Comparison of ENCODE assay signal across 1 cellular context in genomic region chr11:6612008-6612815, GRCh38.
TF ChIP-seq lines count a peak whose summit lies in the region.

Gene TAF10, minus strand, starts transcription at chr11:6612216. Its CDS starts 27 bp downstream, at chr11:6612189.

TF ChIP-seq in HepG2, 621 proteins besides CTCF, POLR2A, EP300 and RAD21 (continued from another document and continues in another):
- TF ChIP-seq ATF7 (IDR thresholded peaks at IDR 0.05) (peak; percentile 89), ATF7 (CRISPR knock-in tag; IDR thresholded peaks at IDR 0.05) (peak; percentile 81; the same call in 1 of the 2 replicates), ZFY (CRISPR knock-in tag; IDR thresholded peaks at IDR 0.05) (peak; percentile 58; the same call in 1 of the 2 replicates), PRDM10 (CRISPR knock-in tag; IDR thresholded peaks at IDR 0.05; ENCODE audit: low read depth) (no peak), CHD2 (IDR thresholded peaks at IDR 0.05; ENCODE audit: low read depth, low read length) (no peak), RORA (CRISPR knock-in tag; IDR thresholded peaks at IDR 0.05) (no peak), MIXL1 (CRISPR knock-in tag; IDR thresholded peaks at IDR 0.05) (peak; percentile 15; the same call in 1 of the 2 replicates), THRA (CRISPR knock-in tag; IDR thresholded peaks at IDR 0.05; ENCODE audit: borderline replicate concordance) (peak; percentile 22; the same call in 1 of the 2 replicates), MIER2 (CRISPR knock-in tag; IDR thresholded peaks at IDR 0.05) (no peak), ZNF598 (CRISPR knock-in tag; IDR thresholded peaks at IDR 0.05; ENCODE audit: borderline replicate concordance) (no peak), SRSF9 (IDR thresholded peaks at IDR 0.05; ENCODE audit: borderline replicate concordance, insufficient read depth, low read depth, low read length, poor library complexity, severe bottlenecking) (no peak), ZNF407 (CRISPR knock-in tag; IDR thresholded peaks at IDR 0.05; ENCODE audit: not compliant biosample characterization) (peak; percentile 50), FOXO1 (CRISPR knock-in tag; IDR thresholded peaks at IDR 0.05) (peak; percentile 57), STAT5B (CRISPR knock-in tag; IDR thresholded peaks at IDR 0.05) (0 out of 2 replicates have a peak, but pooled peaks have one; percentile 32), MYNN (CRISPR knock-in tag; IDR thresholded peaks at IDR 0.05; ENCODE audit: low read depth) (no peak), PREB (CRISPR knock-in tag; IDR thresholded peaks at IDR 0.05) (no peak), ZNF607 (CRISPR knock-in tag; IDR thresholded peaks at IDR 0.05; ENCODE audit: borderline replicate concordance) (peak; percentile 60), MED1 (CRISPR knock-in tag; IDR thresholded peaks at IDR 0.05) (peak; percentile 73), NBN (conservative IDR thresholded peaks at IDR 0.05) (no peak), ZKSCAN5 (CRISPR knock-in tag; IDR thresholded peaks at IDR 0.05) (no peak; the same call in 1 of the 2 replicates), ZNF780A (CRISPR knock-in tag; IDR thresholded peaks at IDR 0.05) (no peak), CREB1 (IDR thresholded peaks at IDR 0.05) (peak; percentile 99), CREB1 (CRISPR knock-in tag; IDR thresholded peaks at IDR 0.05) (peak; percentile 88), GABPA (IDR thresholded peaks at IDR 0.05; ENCODE audit: low read depth, low read length) (peak; percentile 88), GABPA (CRISPR knock-in tag; IDR thresholded peaks at IDR 0.05; ENCODE audit: low read depth) (peak; percentile 84), ZNF768 (CRISPR knock-in tag; IDR thresholded peaks at IDR 0.05) (peak; percentile 61; the same call in 1 of the 2 replicates), ZC3H4 (CRISPR knock-in tag; IDR thresholded peaks at IDR 0.05; ENCODE audit: borderline replicate concordance) (no peak), EHMT2 (IDR thresholded peaks at IDR 0.05; ENCODE audit: borderline replicate concordance, low read depth, low read length) (no peak), PRPF4 (IDR thresholded peaks at IDR 0.05; ENCODE audit: low read depth, low read length, poor library complexity, severe bottlenecking) (no peak), NFE2 (CRISPR knock-in tag; IDR thresholded peaks at IDR 0.05) (no peak), SIX4 (CRISPR knock-in tag; IDR thresholded peaks at IDR 0.05) (no peak), CSRNP2 (CRISPR knock-in tag; conservative IDR thresholded peaks at IDR 0.05; ENCODE audit: low read depth) (no peak), ELF1 (CRISPR knock-in tag; IDR thresholded peaks at IDR 0.05) (peak; percentile 87), ZNF773 (CRISPR knock-in tag; IDR thresholded peaks at IDR 0.05; ENCODE audit: borderline replicate concordance) (no peak), NFE2L2 (IDR thresholded peaks at IDR 0.05; ENCODE audit: low read length) (no peak), TCF7L2 (IDR thresholded peaks at IDR 0.05; ENCODE audit: low read depth, low read length) (no peak), KMT2A (CRISPR knock-in tag; IDR thresholded peaks at IDR 0.05) (peak; percentile 87), ZNF83 (CRISPR knock-in tag; IDR thresholded peaks at IDR 0.05; ENCODE audit: borderline replicate concordance) (no peak), HIVEP1 (CRISPR knock-in tag; IDR thresholded peaks at IDR 0.05) (peak; percentile 74; the same call in 1 of the 2 replicates), ZNF292 (CRISPR knock-in tag; IDR thresholded peaks at IDR 0.05; ENCODE audit: borderline replicate concordance, low read depth) (peak; percentile 59; the same call in 1 of the 2 replicates), REL (CRISPR knock-in tag; conservative IDR thresholded peaks at IDR 0.05) (no peak; the same call in 1 of the 2 replicates), TCF12 (IDR thresholded peaks at IDR 0.05) (no peak), TCF12 (CRISPR knock-in tag; IDR thresholded peaks at IDR 0.05) (no peak; the same call in 1 of the 2 replicates), ZNF235 (CRISPR knock-in tag; IDR thresholded peaks at IDR 0.05; ENCODE audit: borderline replicate concordance) (peak; percentile 55; the same call in 1 of the 2 replicates), ZNF496 (CRISPR knock-in tag; IDR thresholded peaks at IDR 0.05; ENCODE audit: insufficient replicate concordance) (no peak), SOX5 (CRISPR knock-in tag; IDR thresholded peaks at IDR 0.05; ENCODE audit: borderline replicate concordance) (peak; percentile 44; the same call in 1 of the 2 replicates), RFXAP (CRISPR knock-in tag; IDR thresholded peaks at IDR 0.05; ENCODE audit: borderline replicate concordance) (peak; percentile 53; the same call in 1 of the 2 replicates), SALL2 (CRISPR knock-in tag; IDR thresholded peaks at IDR 0.05) (no peak), ZSCAN12 (CRISPR knock-in tag; IDR thresholded peaks at IDR 0.05) (no peak), PHB2 (IDR thresholded peaks at IDR 0.05; ENCODE audit: partially characterized antibody) (no peak), CC2D1A (CRISPR knock-in tag; IDR thresholded peaks at IDR 0.05) (no peak), DBP (CRISPR knock-in tag; IDR thresholded peaks at IDR 0.05; ENCODE audit: not compliant biosample characterization) (no peak), GRHL1 (CRISPR knock-in tag; conservative IDR thresholded peaks at IDR 0.05) (no peak)
